9 cellular contexts compared by ENCODE assay signal in genomic region chr7:128829391-128830166, GRCh38. TPM values are rescaled to one million over a fixed set of nuclear protein-coding genes. Genes with fewer than 3 reads are reported as not detected.
DNase-seq lines count a peak whose midpoint lies in the region; ATAC-seq and TF ChIP-seq lines count a peak whose summit lies in the region.
"Had no signal": no experiment of that assay in that cellular context is flagged by ENCODE, and none has a peak within 500 bp of the region (broad histone marks: within the 10 kb centered on the region; RNA-seq: fewer than 3 reads in every experiment).

No MANE protein-coding gene starts in this region.

- H3K9me3 Mint-ChIP-seq in CD8-positive, alpha-beta memory T cell, result no peaks in the 10 kb centered on the region

- H3K9ac ChIP-seq in NT2/D1 (ENCODE audit: insufficient read length, low read depth) (peak overlapping the region; percentile 56), neuronal stem cell (ENCODE audit: low read depth, low read length, poor library complexity) (no peak overlapping the region)

- no CpG with 5 or more reads among the region's 13 CpGs for WGBS in neuronal stem cell (ENCODE audit: extremely low coverage in 2 of 2, insufficient read length in 2 of 2, insufficient replicate concordance in 1 of 2), 2 donors

- H3K4me2 ChIP-seq in neuronal stem cell (ENCODE audit: insufficient read depth, low read length, poor library complexity, severe bottlenecking), result peak overlapping the region; percentile 85

- peaks cover 6 to 21% (median 12%) of the 10 kb centered on the region in 3 donors for H3K4me1 Mint-ChIP-seq in CD8-positive, alpha-beta memory T cell

- no peaks in the 10 kb centered on the region for H3K36me3 ChIP-seq in CD8-positive, alpha-beta memory T cell (ENCODE audit: insufficient read depth, low read length)
- peaks cover 27% of the 10 kb centered on the region for H3K36me3 ChIP-seq in NT2/D1 (ENCODE audit: insufficient read depth, insufficient read length, low read length)
- H3K36me3 ChIP-seq in neuronal stem cell (replicated peaks in 1 of 2; ENCODE audit: control insufficient read depth in 2 of 2, insufficient read depth in 2 of 2, low read length in 2 of 2), result no peaks in the 10 kb centered on the region

- no peaks in the 10 kb centered on the region for H3K36me3 Mint-ChIP-seq in CD8-positive, alpha-beta memory T cell

- H3K4ac ChIP-seq in neuronal stem cell (ENCODE audit: low read length), result no peak overlapping the region

- H3K27me3 Mint-ChIP-seq in CD8-positive, alpha-beta memory T cell, result peaks cover 34 to 45% of the 10 kb centered on the region in 2 donors

- CTCF ChIA-PET in CD8-positive, alpha-beta memory T cell (lab: Charles Lee), result no interaction called here

- H4K8ac ChIP-seq in neuronal stem cell (ENCODE audit: low read depth, low read length), result no peak overlapping the region

- DNase-seq in CD8-positive, alpha-beta memory T cell, result no peak
- DNase-seq in NT2/D1 (ENCODE audit: low read depth, low spot score) (no peak), epithelial cell of esophagus (ENCODE audit: low read depth) (no peak), neuronal stem cell (ENCODE audit: low spot score) (no peak), Ammon's horn (ENCODE audit: low spot score) (no peak), NCI-H446 (lab: John Stamatoyannopoulos, UW) (no peak)
- DNase-seq: activated naive CD4-positive, alpha-beta T cell had no signal

- H3K4me1 ChIP-seq in CD8-positive, alpha-beta memory T cell (ENCODE audit: insufficient read depth, low read length), result peaks cover 7% of the 10 kb centered on the region
- H3K4me1 ChIP-seq in NT2/D1 (ENCODE audit: insufficient read depth, insufficient read length), result peaks cover 12% of the 10 kb centered on the region
- H3K4me1 ChIP-seq in neuronal stem cell (ENCODE audit: control insufficient read depth in 2 of 2, insufficient read depth in 1 of 2, low read depth in 1 of 2, low read length in 2 of 2), result peaks cover 37 to 46% of the 10 kb centered on the region in 2 donors

- peak overlapping the region; percentile 81 for H3K18ac ChIP-seq in neuronal stem cell (ENCODE audit: low read length)

- H3K4me3 ChIP-seq in CD8-positive, alpha-beta memory T cell (ENCODE audit: low read length), result no peak overlapping the region
- H3K4me3 ChIP-seq in NT2/D1 (ENCODE audit: insufficient read length, low read depth) (peak overlapping the region; percentile 8), epithelial cell of esophagus (ENCODE audit: low read length) (peak overlapping the region; percentile 18), neuronal stem cell (ENCODE audit: low read length in 2 of 2) (peak overlapping the region in 1 of 2 donors; percentile 27)

- H3K27ac Mint-ChIP-seq in CD8-positive, alpha-beta memory T cell, result no peak overlapping the region

- ATAC-seq in GM21786 (IDR thresholded peaks at IDR 0.05; ENCODE audit: unreplicated experiment) (no peak), HG02610 (IDR thresholded peaks at IDR 0.05; ENCODE audit: unreplicated experiment) (no peak)

- POLR2A ChIA-PET in CD8-positive, alpha-beta memory T cell (lab: Charles Lee), result no interaction called here

- H2AFZ ChIP-seq in neuronal stem cell (ENCODE audit: low read length), result no peak overlapping the region

- no peak overlapping the region for H2BK5ac ChIP-seq in neuronal stem cell (ENCODE audit: low read length)

- no peaks in the 10 kb centered on the region for H3K9me3 ChIP-seq in CD8-positive, alpha-beta memory T cell (ENCODE audit: low read length)
- no peaks in the 10 kb centered on the region for H3K9me3 ChIP-seq in NT2/D1 (ENCODE audit: insufficient read depth, low read length)
- no peaks in the 10 kb centered on the region for H3K9me3 ChIP-seq in neuronal stem cell (replicated peaks in 1 of 2; ENCODE audit: control insufficient read depth in 2 of 2, insufficient read depth in 1 of 2, low read depth in 1 of 2, low read length in 2 of 2)

- peaks cover 15% of the 10 kb centered on the region for H3K27me3 ChIP-seq in CD8-positive, alpha-beta memory T cell (ENCODE audit: insufficient read depth, low read length, poor library complexity, severe bottlenecking)
- H3K27me3 ChIP-seq in NT2/D1 (ENCODE audit: insufficient read depth, insufficient read length), result no peaks in the 10 kb centered on the region
- H3K27me3 ChIP-seq in neuronal stem cell (ENCODE audit: control insufficient read depth in 3 of 3, insufficient read depth in 3 of 3, low read depth in 1 of 3, low read length in 3 of 3), result no peaks in the 10 kb centered on the region

- H4K91ac ChIP-seq in neuronal stem cell (ENCODE audit: low read depth, low read length, poor library complexity), result no peak overlapping the region

- no peak overlapping the region for H3K14ac ChIP-seq in neuronal stem cell (ENCODE audit: low read length)

- no peak overlapping the region for H3K23ac ChIP-seq in neuronal stem cell (ENCODE audit: low read depth, low read length, poor library complexity)

- peaks cover 2% of the 10 kb centered on the region for H3K79me1 ChIP-seq in neuronal stem cell (ENCODE audit: low read depth, low read length)

- peak overlapping the region; percentile 87 for H2BK15ac ChIP-seq in neuronal stem cell (ENCODE audit: low read length)

- peak overlapping the region; percentile 73 for H2AK5ac ChIP-seq in neuronal stem cell (ENCODE audit: low read depth, low read length)

- no peak overlapping the region for H2BK12ac ChIP-seq in neuronal stem cell (ENCODE audit: low read length)

- no peak for TF ChIP-seq CTCF in epithelial cell of esophagus (IDR thresholded peaks at IDR 0.05; ENCODE audit: insufficient read depth, low read depth, low read length, missing control alignments)

- no peak overlapping the region for H3K27ac ChIP-seq in CD8-positive, alpha-beta memory T cell (ENCODE audit: low read depth, low read length)
- H3K27ac ChIP-seq in neuronal stem cell (replicated peaks; ENCODE audit: low read length), result no peak overlapping the region

- peak overlapping the region in 5 of 7 donors; percentile 48 to 70 (median 61) for H3K4me3 Mint-ChIP-seq in CD8-positive, alpha-beta memory T cell

- H2BK120ac ChIP-seq in neuronal stem cell (ENCODE audit: low read depth, low read length), result peak overlapping the region; percentile 38

RNA-seq across cellular contexts. Expression of gene FLNC, which starts 0.6 kb away (rescaled TPM):
- total RNA-seq in CD8-positive, alpha-beta memory T cell, result not detected
- not detected for polyA plus RNA-seq in CD8-positive, alpha-beta memory T cell
- 17.5 TPM for polyA plus RNA-seq in neuronal stem cell (2013, experiment 1 of 2)
- 17.4 TPM for polyA plus RNA-seq in neuronal stem cell (2013, experiment 2 of 2)

RNA-seq across cellular contexts. Expression of gene ATP6V1F, which starts 33.1 kb away (rescaled TPM):
- total RNA-seq in CD8-positive, alpha-beta memory T cell, result 100 to 1,000 TPM; 145 to 147 TPM
- 295 TPM for polyA plus RNA-seq in CD8-positive, alpha-beta memory T cell
- polyA plus RNA-seq in neuronal stem cell (2013, experiment 1 of 2), result 216 TPM
- 208 TPM for polyA plus RNA-seq in neuronal stem cell (2013, experiment 2 of 2)

RNA-seq across cellular contexts. Expression of gene CCDC136, which starts 37.8 kb away (rescaled TPM):
- total RNA-seq in CD8-positive, alpha-beta memory T cell, result 1 to 10 TPM; 8.7 to 9.0 TPM
- polyA plus RNA-seq in CD8-positive, alpha-beta memory T cell, result 2.6 TPM
- polyA plus RNA-seq in neuronal stem cell (2013, experiment 1 of 2), result 59.8 TPM
- 63.1 TPM for polyA plus RNA-seq in neuronal stem cell (2013, experiment 2 of 2)

RNA-seq across cellular contexts. Expression of gene OPN1SW, which starts 54.0 kb away (rescaled TPM):
- not detected for total RNA-seq in CD8-positive, alpha-beta memory T cell
- polyA plus RNA-seq in CD8-positive, alpha-beta memory T cell, result not detected
- polyA plus RNA-seq in neuronal stem cell (2013, experiment 1 of 2), result 0.56 TPM
- polyA plus RNA-seq in neuronal stem cell (2013, experiment 2 of 2), result 0.76 TPM
